In genomic region chr2:11065833-11066232, GRCh38 we compare ENCODE assay signal across 16 cellular contexts.
DNase-seq lines count a peak whose midpoint lies in the region; ATAC-seq, FAIRE-seq and TF ChIP-seq lines count a peak whose summit lies in the region.
"Had no signal": no experiment of that assay in that cellular context is flagged by ENCODE, and none has a peak within 500 bp of the region (broad histone marks: within the 10 kb centered on the region; RNA-seq: fewer than 3 reads in every experiment).

No MANE protein-coding gene starts in this region.

- no peak for TF ChIP-seq POLR2A in tibial nerve (IDR thresholded peaks at IDR 0.05)

- H3K27ac ChIP-seq in mammary epithelial cell (ENCODE audit: insufficient read depth, low read depth, low read length) (no peak overlapping the region), tibial nerve (no peak overlapping the region)
- H3K27ac ChIP-seq: BLaER1 had no signal

- peak; percentile 99 for ATAC-seq in left colon
- ATAC-seq in GM18907 (IDR thresholded peaks at IDR 0.05; ENCODE audit: unreplicated experiment): no peak

- 75% methylated on average over 6 of the region's 6 CpGs for WGBS in mammary epithelial cell (ENCODE audit: low coverage, missing lambda C conversion rate)
- WGBS in tibial nerve, 2 donors: 68 to 73% methylated on average over 6 of the region's 6 CpGs

- in situ Hi-C loops in T47D (cut with HindIII; ENCODE audit: low pct_unique_long_range_greater_than_20kb, low sequenced_read_pairs): no loop called here
- in situ Hi-C loops in mammary epithelial cell (cut with MboI; ENCODE audit: low sequenced_read_pairs in 2 of 2): no loop called here

- CTCF ChIA-PET in mammary epithelial cell (lab: Charles Lee; ENCODE audit: low non-redundant PET): no interaction called here
- CTCF ChIA-PET in activated CD4-positive, alpha-beta T cell treated with anti-CD3 and anti-CD28 coated beads, Interleukin-2, amount 10 ng/mL, durations not matched to agents 7 days and 5 days (lab: Charles Lee): no interaction called here

- H3K27me3 ChIP-seq in mammary epithelial cell (ENCODE audit: insufficient read depth, low read length): peaks cover 9% of the 10 kb centered on the region
- H3K27me3 ChIP-seq in tibial nerve: no peaks in the 10 kb centered on the region
- H3K27me3 ChIP-seq: BLaER1 had no signal

- TF ChIP-seq CTCF in mammary epithelial cell (conservative IDR thresholded peaks at IDR 0.05 in 1 of 2, IDR thresholded peaks at IDR 0.05 in 1 of 2; ENCODE audit: extremely low read depth in 1 of 2, insufficient read depth in 1 of 2, low read depth in 1 of 2, low read length in 2 of 2): no peak
- no peak for TF ChIP-seq CTCF in tibial nerve (IDR thresholded peaks at IDR 0.05)

- peaks cover 26% of the 10 kb centered on the region for H3K27me3 Mint-ChIP-seq in activated CD4-positive, alpha-beta T cell treated with anti-CD3 and anti-CD28 coated beads, Interleukin-2, amount 10 ng/mL, durations not matched to agents 7 days and 5 days

- no peaks in the 10 kb centered on the region for H3K36me3 Mint-ChIP-seq in activated CD4-positive, alpha-beta T cell treated with anti-CD3 and anti-CD28 coated beads, Interleukin-2, amount 10 ng/mL, durations not matched to agents 7 days and 5 days (ENCODE audit: low read depth)
- H3K36me3 Mint-ChIP-seq: CD4-positive, CD25-positive, alpha-beta regulatory T cell had no signal

- H3K36me3 ChIP-seq in mammary epithelial cell (ENCODE audit: insufficient read depth, low read length) (no peaks in the 10 kb centered on the region), tibial nerve (no peaks in the 10 kb centered on the region)
- H3K36me3 ChIP-seq: BLaER1 had no signal

- H3K4me1 Mint-ChIP-seq in activated CD4-positive, alpha-beta T cell treated with anti-CD3 and anti-CD28 coated beads, Interleukin-2, amount 10 ng/mL, durations not matched to agents 7 days and 5 days: no peaks in the 10 kb centered on the region

- H2AFZ ChIP-seq in mammary epithelial cell (ENCODE audit: low read depth, low read length): no peak overlapping the region

- H3K79me2 ChIP-seq in mammary epithelial cell (ENCODE audit: insufficient read depth, low read length): no peaks in the 10 kb centered on the region

- no TSS peak for BruUV-seq in mammary epithelial cell (replicated peaks; lab: Mats Ljungman, UMichigan)

- no peak overlapping the region for H3K27ac Mint-ChIP-seq in activated CD4-positive, alpha-beta T cell treated with anti-CD3 and anti-CD28 coated beads, Interleukin-2, amount 10 ng/mL, durations not matched to agents 7 days and 5 days
- H3K27ac Mint-ChIP-seq: CD4-positive, CD25-positive, alpha-beta regulatory T cell; HFFc6 had no signal

- peak; percentile 43 for FAIRE-seq in colon (lab: Jason Lieb, UNC)

- no peaks in the 10 kb centered on the region for H4K20me1 ChIP-seq in mammary epithelial cell (ENCODE audit: insufficient read depth, low read length)
- H4K20me1 ChIP-seq: BLaER1 had no signal

- TF ChIP-seq EP300 in tibial nerve (IDR thresholded peaks at IDR 0.05): no peak

- H3K9me3 ChIP-seq in mammary epithelial cell (replicated peaks; ENCODE audit: insufficient read depth, low read length): no peaks in the 10 kb centered on the region
- H3K9me3 ChIP-seq in tibial nerve: peaks cover 0 to 20% (median 4%) of the 10 kb centered on the region in 4 donors

- POLR2A ChIA-PET in activated CD4-positive, alpha-beta T cell treated with anti-CD3 and anti-CD28 coated beads, Interleukin-2, amount 10 ng/mL, durations not matched to agents 7 days and 5 days (lab: Charles Lee): no interaction called here

- peak; percentile 5 to 51 for DNase-seq in T47D (ENCODE audit: low read depth in 1 of 2, low spot score in 1 of 2)
- no peak for DNase-seq in mammary epithelial cell
- DNase-seq in left colon: peak; percentile 28 to 43
- DNase-seq in midbrain (lab: John Stamatoyannopoulos, UW): no peak
- no peak for DNase-seq in activated CD4-positive, alpha-beta T cell treated with anti-CD3 and anti-CD28 coated beads, Interleukin-2, amount 10 ng/mL, durations not matched to agents 7 days and 5 days
- DNase-seq in tibial nerve (ENCODE audit: low spot score in 2 of 2): no peak
- DNase-seq: 8988T; AML-193; CD4-positive, CD25-positive, alpha-beta regulatory T cell; DMS53; GF-D8; HCEC 1CT; HFFc6 had no signal

- intact Hi-C loops in mammary epithelial cell (cut with micrococcal nuclease) (no loop called here), left colon (cut with DNase I, micrococcal nuclease) (no loop called here)

- no peak overlapping the region for H3K4me2 ChIP-seq in mammary epithelial cell (ENCODE audit: insufficient read depth, low read depth, low read length)
- H3K4me2 ChIP-seq: BLaER1 had no signal

- H3K4me3 ChIP-seq in mammary epithelial cell (replicated peaks in 1 of 3; ENCODE audit: insufficient read depth in 1 of 3, low read depth in 2 of 3, low read length in 3 of 3) (no peak overlapping the region), tibial nerve (no peak overlapping the region)
- H3K4me3 ChIP-seq: BLaER1 had no signal

- no peak overlapping the region for H3K4me3 Mint-ChIP-seq in activated CD4-positive, alpha-beta T cell treated with anti-CD3 and anti-CD28 coated beads, Interleukin-2, amount 10 ng/mL, durations not matched to agents 7 days and 5 days
- H3K4me3 Mint-ChIP-seq: CD4-positive, CD25-positive, alpha-beta regulatory T cell; HFFc6 had no signal

- no peaks in the 10 kb centered on the region for H3K4me1 ChIP-seq in mammary epithelial cell (ENCODE audit: insufficient read depth, low read length)
- H3K4me1 ChIP-seq in tibial nerve: no peaks in the 10 kb centered on the region
- H3K4me1 ChIP-seq: BLaER1 had no signal

- peaks cover 8% of the 10 kb centered on the region for H3K9me3 Mint-ChIP-seq in activated CD4-positive, alpha-beta T cell treated with anti-CD3 and anti-CD28 coated beads, Interleukin-2, amount 10 ng/mL, durations not matched to agents 7 days and 5 days

- H3K9ac ChIP-seq in mammary epithelial cell (ENCODE audit: insufficient read depth, low read length): no peak overlapping the region
- H3K9ac ChIP-seq: BLaER1 had no signal

- dilution Hi-C loops in mammary epithelial cell (cut with HindIII; ENCODE audit: low sequenced_read_pairs): loop anchor here (5.0 to 10.0 kb wide), 2 partner anchors 61 to 66 kb away; a partner anchor contains a TSS

Comparison
In these comparisons a context has a peak if more than half of its experiments do, and no peak if none do; other contexts are left out.
1. DNase-seq: peak in T47D (2 of 2) and left colon (2 of 2); none in mammary epithelial cell (single experiment), midbrain (single experiment), activated CD4-positive, alpha-beta T cell treated with anti-CD3 and anti-CD28 coated beads, Interleukin-2, amount 10 ng/mL, durations not matched to agents 7 days and 5 days (single experiment) and tibial nerve (0 of 2).